In genomic region chr6:118890997-118891790, GRCh38 we compare ENCODE assay signal across 9 cellular contexts. TPM values are rescaled to one million over a fixed set of nuclear protein-coding genes. Genes with fewer than 3 reads are reported as not detected.
A peak's percentile ranks its signal among the peaks of the same experiment; 100 is the strongest.
DNase-seq lines count a peak whose midpoint lies in the region; ATAC-seq and TF ChIP-seq lines count a peak whose summit lies in the region.
"Had no signal": no experiment of that assay in that cellular context is flagged by ENCODE, and none has a peak within 500 bp of the region (broad histone marks: within the 10 kb centered on the region; RNA-seq: fewer than 3 reads in every experiment).

No MANE protein-coding gene starts in this region.

- H3K36me3 ChIP-seq in osteoblast (ENCODE audit: insufficient read depth, low read length), result no peaks in the 10 kb centered on the region

- no peaks in the 10 kb centered on the region for H4K20me1 ChIP-seq in osteoblast (ENCODE audit: insufficient read depth, low read length)

- H3K27me3 ChIP-seq in osteoblast (ENCODE audit: insufficient read depth, low read length), result no peaks in the 10 kb centered on the region

- no peak overlapping the region for H3K4me3 ChIP-seq in osteoblast (ENCODE audit: insufficient read depth, low read length)

- peaks cover 76% of the 10 kb centered on the region for H3K79me2 ChIP-seq in osteoblast (ENCODE audit: insufficient read depth, low read length)

- DNase-seq in osteoblast (ENCODE audit: insufficient read length, low spot score, missing footprints) (no peak), dermis blood vessel endothelial cell (no peak), GM03348 (ENCODE audit: low spot score) (no peak), HCEC 1CT (no peak)
- no peak for DNase-seq in activated CD4-positive, CD25-positive, alpha-beta regulatory T cell treated with anti-CD3 and anti-CD28 coated beads, Interleukin-2, amount 50 U/mL, for 72 hours
- DNase-seq: NCI-H446 treated with DMSO at 0.1 percent for 48 hours had no signal

- peak overlapping the region; percentile 83 for H3K4me2 ChIP-seq in osteoblast (ENCODE audit: insufficient read depth, low read length)

- no peaks in the 10 kb centered on the region for H3K9me3 ChIP-seq in osteoblast (ENCODE audit: low read depth, low read length)

- no peak for TF ChIP-seq CTCF in VCaP (conservative IDR thresholded peaks at IDR 0.05)
- TF ChIP-seq CTCF in osteoblast (IDR thresholded peaks at IDR 0.05; ENCODE audit: extremely low read depth, low read depth, low read length), result no peak

- H3K4me1 ChIP-seq in osteoblast (ENCODE audit: insufficient read depth, low read length), result peaks cover 28% of the 10 kb centered on the region

- ATAC-seq in GM18868 (IDR thresholded peaks at IDR 0.05; ENCODE audit: unreplicated experiment) (peak; percentile 28), HG03139 (IDR thresholded peaks at IDR 0.05; ENCODE audit: unreplicated experiment) (peak; percentile 15)

- H2AFZ ChIP-seq in osteoblast (ENCODE audit: low read length), result no peak overlapping the region

- H3K27ac ChIP-seq in VCaP (peak overlapping the region; percentile 97; the same call in 1 of the 2 replicates), osteoblast (ENCODE audit: low read depth, low read length) (peak overlapping the region; percentile 90)

RNA-seq across cellular contexts. Expression of gene ASF1A, which starts 2.8 kb away (rescaled TPM):
- total RNA-seq in osteoblast (15.2 and 16.2 TPM in 2 replicates), dermis blood vessel endothelial cell (16.0 and 28.5 TPM in 2 replicates)

RNA-seq across cellular contexts. Expression of gene MCM9, which starts 43.8 kb away (rescaled TPM):
- total RNA-seq in osteoblast (15.2 and 17.1 TPM in 2 replicates), dermis blood vessel endothelial cell (18.1 and 27.6 TPM in 2 replicates)
